In the genomic region with DNA sequence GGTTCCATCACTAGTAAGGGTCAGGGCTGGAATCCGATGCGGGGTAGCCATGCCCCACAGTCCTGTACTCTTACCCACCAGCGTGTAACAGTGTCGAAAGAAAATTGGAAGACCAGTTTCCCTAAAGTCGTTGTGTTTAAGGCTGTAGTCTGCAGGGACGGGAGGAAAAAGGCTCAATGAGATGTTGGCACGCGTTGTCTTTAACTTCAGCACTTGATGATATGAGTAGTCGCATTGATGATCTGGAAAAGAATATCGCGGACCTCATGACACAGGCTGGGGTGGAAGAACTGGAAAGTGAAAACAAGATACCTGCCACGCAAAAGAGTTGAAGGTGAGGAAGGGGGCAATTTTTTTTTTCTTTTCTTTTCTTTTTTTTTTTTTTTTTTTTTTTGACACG, we compare ENCODE assay signal across 8 cellular contexts. TPM values are rescaled to one million over a fixed set of nuclear protein-coding genes. Genes with fewer than 3 reads are reported as not detected.
DNase-seq lines count a peak whose midpoint lies in the region; ATAC-seq and TF ChIP-seq lines count a peak whose summit lies in the region.

No MANE protein-coding gene starts in this region.

- H3K27me3 Mint-ChIP-seq in nephron progenitor cell (ENCODE audit: low read depth, poor library complexity) = peaks cover 8% of the 10 kb centered on the region

- H3K27ac ChIP-seq in ectodermal cell (ENCODE audit: insufficient read depth, low read depth, low read length, poor library complexity, severe bottlenecking) = no peak overlapping the region

- H3K4me1 ChIP-seq in BE2C = no peaks in the 10 kb centered on the region
- peaks cover 8% of the 10 kb centered on the region for H3K4me1 ChIP-seq in ectodermal cell (ENCODE audit: control insufficient read depth, insufficient read depth, low read length)

- peaks cover 36% of the 10 kb centered on the region for H3K4me1 Mint-ChIP-seq in nephron progenitor cell

- peak overlapping the region; percentile 96 for H3K4me3 Mint-ChIP-seq in nephron progenitor cell

- TF ChIP-seq CTCF in BE2C (IDR thresholded peaks at IDR 0.05; ENCODE audit: low read depth, low read length) (no peak), LNCaP clone FGC (IDR thresholded peaks at IDR 0.05; ENCODE audit: control insufficient read depth, extremely low read depth, insufficient read depth) (no peak), nephron progenitor cell (IDR thresholded peaks at IDR 0.05) (no peak)

- H3K27me3 ChIP-seq in BE2C (peaks cover 4% of the 10 kb centered on the region; the same call in 1 of the 2 replicates), ectodermal cell (ENCODE audit: control insufficient read depth, insufficient read depth, low read length, poor library complexity, severe bottlenecking) (no peaks in the 10 kb centered on the region)

- H3K36me3 ChIP-seq in BE2C (peaks cover 11% of the 10 kb centered on the region), ectodermal cell (ENCODE audit: control insufficient read depth, insufficient read depth, low read length) (peaks cover 4% of the 10 kb centered on the region)

- ATAC-seq in GM21360 (IDR thresholded peaks at IDR 0.05; ENCODE audit: unreplicated experiment) = no peak
- ATAC-seq in HG03432 (IDR thresholded peaks at IDR 0.05; ENCODE audit: unreplicated experiment) = no peak
- no peak for ATAC-seq in HG02852 (IDR thresholded peaks at IDR 0.05; ENCODE audit: unreplicated experiment)
- ATAC-seq in HG03565 (IDR thresholded peaks at IDR 0.05; ENCODE audit: unreplicated experiment) = no peak

- H3K4me3 ChIP-seq in BE2C (ENCODE audit: low read depth, low read length) = peak overlapping the region; percentile 97
- peak overlapping the region; percentile 90 for H3K4me3 ChIP-seq in LNCaP clone FGC (ENCODE audit: low read depth, low read length)
- peak overlapping the region; percentile 66 for H3K4me3 ChIP-seq in ectodermal cell (ENCODE audit: insufficient read depth, low read depth, low read length)

- H3K36me3 Mint-ChIP-seq in nephron progenitor cell (ENCODE audit: low read depth) = peaks cover 35% of the 10 kb centered on the region

- H3K9me3 Mint-ChIP-seq in nephron progenitor cell = no peaks in the 10 kb centered on the region

- peak overlapping the region; percentile 94 for H3K27ac Mint-ChIP-seq in nephron progenitor cell

- WGBS in ectodermal cell, 2 experiments = 84 to 86% methylated on average over 13 of the region's 13 CpGs

- DNase-seq in BE2C (no peak), LNCaP clone FGC (ENCODE audit: low read depth) (no peak), nephron progenitor cell (no peak)

- no peaks in the 10 kb centered on the region for H3K9me3 ChIP-seq in BE2C
- H3K9me3 ChIP-seq in ectodermal cell (ENCODE audit: control insufficient read depth, low read length) = no peaks in the 10 kb centered on the region

RNA-seq across cellular contexts. Expression of gene HSBP1, which starts 1.3 kb away (rescaled TPM):
- polyA plus RNA-seq in BE2C (2012; ENCODE audit: insufficient read depth, insufficient read length, low read depth) = 313 TPM
- polyA plus RNA-seq in ectodermal cell (2013, experiment 1 of 4) = 208 TPM
- polyA plus RNA-seq in ectodermal cell (2013, experiment 2 of 4) = 204 TPM
- polyA plus RNA-seq in ectodermal cell (2013, experiment 3 of 4) = 177 TPM
- polyA plus RNA-seq in ectodermal cell (2013, experiment 4 of 4) = 218 TPM
